Comparison of ENCODE assay signal across 9 cellular contexts in the genomic region with DNA sequence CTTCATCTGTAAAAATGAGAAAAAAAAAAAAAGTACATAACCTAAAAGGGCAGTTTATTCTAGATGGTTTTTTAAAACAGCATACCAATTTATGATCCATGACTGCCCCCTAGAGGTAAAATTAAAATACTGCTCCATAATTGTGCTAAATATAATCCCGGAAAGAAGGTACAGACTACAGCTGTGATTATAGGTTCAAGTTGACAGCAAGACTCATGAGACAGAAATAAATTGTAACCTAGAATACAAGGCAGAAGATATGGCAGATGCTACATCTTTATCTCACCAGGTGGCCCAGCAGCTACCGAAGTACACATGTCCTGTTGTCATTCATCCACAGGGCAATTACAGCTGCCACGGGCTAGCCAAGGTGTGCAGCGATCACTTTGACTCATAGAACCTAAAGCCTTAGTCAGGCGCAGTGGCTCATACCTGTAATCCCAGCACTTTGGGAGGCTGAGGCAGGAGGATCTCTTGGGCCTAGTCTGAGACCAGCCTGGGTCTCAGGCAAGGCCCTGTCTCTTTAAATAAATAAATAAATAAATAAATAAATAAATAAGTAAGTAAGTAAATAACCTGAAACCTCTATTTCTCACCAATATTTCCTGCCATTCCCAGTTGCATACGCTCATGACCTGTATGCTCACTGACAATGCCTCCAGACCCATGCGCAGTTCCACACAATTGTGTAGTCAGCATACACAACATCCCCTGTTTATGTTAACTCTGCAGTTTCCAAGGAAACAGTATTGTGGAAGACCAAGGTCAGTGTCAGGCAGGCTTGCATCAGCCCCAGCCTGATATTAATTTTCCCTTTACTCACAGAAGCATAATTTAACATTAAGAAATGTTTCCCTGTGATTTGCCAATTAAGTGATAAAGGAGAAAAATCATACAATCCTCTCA. TPM values are rescaled to one million over a fixed set of nuclear protein-coding genes. Genes with fewer than 3 reads are reported as not detected.
DNase-seq lines count a peak whose midpoint lies in the region; ATAC-seq and TF ChIP-seq lines count a peak whose summit lies in the region.
"Had no signal": no experiment of that assay in that cellular context is flagged by ENCODE, and none has a peak within 500 bp of the region (broad histone marks: within the 10 kb centered on the region; RNA-seq: fewer than 3 reads in every experiment).

No MANE protein-coding gene starts in this region.

- no peaks in the 10 kb centered on the region for H3K36me3 Mint-ChIP-seq in activated CD4-positive, alpha-beta T cell treated with anti-CD3 and anti-CD28 coated beads for 36 hours (ENCODE audit: low read depth)
- H3K36me3 Mint-ChIP-seq in nephron (ENCODE audit: low read depth), result no peaks in the 10 kb centered on the region
- H3K36me3 Mint-ChIP-seq in activated T-helper 1 cell treated with anti-CD3 and anti-CD28 coated beads, Interleukin-12 subunit alpha, Interleukin-12 subunit beta, Interleukin-2, Interleukin-4 antibody, amounts not matched to agents 30 ng/mL and 10 ng/mL and 1 ng/mL, durations not matched to agents 14 hours and 24 hours and 36 hours (ENCODE audit: low read depth), result no peaks in the 10 kb centered on the region
- H3K36me3 Mint-ChIP-seq: CD8-positive, alpha-beta memory T cell had no signal

- no peaks in the 10 kb centered on the region for H3K9me3 Mint-ChIP-seq in activated CD4-positive, alpha-beta T cell treated with anti-CD3 and anti-CD28 coated beads for 36 hours (ENCODE audit: low read depth)
- no peaks in the 10 kb centered on the region for H3K9me3 Mint-ChIP-seq in nephron
- H3K9me3 Mint-ChIP-seq in activated T-helper 1 cell treated with anti-CD3 and anti-CD28 coated beads, Interleukin-12 subunit alpha, Interleukin-12 subunit beta, Interleukin-2, Interleukin-4 antibody, amounts not matched to agents 30 ng/mL and 10 ng/mL and 1 ng/mL, durations not matched to agents 14 hours and 24 hours and 36 hours, result no peaks in the 10 kb centered on the region
- H3K9me3 Mint-ChIP-seq: CD8-positive, alpha-beta memory T cell had no signal

- H3K27me3 ChIP-seq in esophagus muscularis mucosa, result peaks cover 0 to 35% (median 0%) of the 10 kb centered on the region in 4 donors

- no peak for DNase-seq in activated CD4-positive, alpha-beta T cell treated with anti-CD3 and anti-CD28 coated beads for 36 hours
- DNase-seq in activated CD4-positive, alpha-beta T cell treated with anti-CD3 and anti-CD28 coated beads, Interleukin-2, amount 50 U/mL, for 48 hours, result no peak
- DNase-seq in NCI-H1105 treated with DMSO at 0.1 percent for 48 hours (lab: John Stamatoyannopoulos, UW) (peak; percentile 72), SK-N-DZ (ENCODE audit: low spot score) (peak; percentile 57), esophagus muscularis mucosa (ENCODE audit: extremely low spot score) (no peak)
- no peak for DNase-seq in effector CD4-positive, alpha-beta T cell
- no peak for DNase-seq in activated T-helper 1 cell treated with anti-CD3 and anti-CD28 coated beads, Interleukin-12 subunit alpha, Interleukin-12 subunit beta, Interleukin-2, Interleukin-4 antibody, amounts not matched to agents 30 ng/mL and 10 ng/mL and 1 ng/mL, durations not matched to agents 14 hours and 24 hours and 36 hours (ENCODE audit: low spot score)

- H3K9me3 ChIP-seq in esophagus muscularis mucosa, result no peaks in the 10 kb centered on the region

- ATAC-seq in activated CD4-positive, alpha-beta T cell treated with anti-CD3 and anti-CD28 coated beads for 36 hours, result peak; percentile 73

- intact Hi-C loops in activated CD4-positive, alpha-beta T cell treated with anti-CD3 and anti-CD28 coated beads for 36 hours (cut with DNase I, micrococcal nuclease), result loop anchor here (1.0 to 10.0 kb wide), 6 partner anchors 48 to 616 kb away; a partner anchor contains a TSS
- intact Hi-C loops in esophagus muscularis mucosa (cut with DNase I), result loop anchor here (5.0 kb wide), 1 partner anchor 68 kb away; no protein-coding TSS in a partner anchor
- intact Hi-C loops in activated T-helper 1 cell treated with anti-CD3 and anti-CD28 coated beads, Interleukin-12 subunit alpha, Interleukin-12 subunit beta, Interleukin-2, Interleukin-4 antibody, amounts not matched to agents 30 ng/mL and 10 ng/mL and 1 ng/mL, durations not matched to agents 14 hours and 24 hours and 36 hours (cut with micrococcal nuclease), result loop anchor here (1.0 to 10.0 kb wide), 5 partner anchors 48 to 316 kb away; a partner anchor contains a TSS

- CTCF ChIA-PET in activated CD4-positive, alpha-beta T cell treated with anti-CD3 and anti-CD28 coated beads for 36 hours (lab: Charles Lee), result interaction anchor here (0.6 to 3.7 kb wide), 27 partner anchors 9 to 1377 kb away, joined by 3 to 29 read pairs (median 4); a partner anchor contains a TSS

- TF ChIP-seq POLR2A in esophagus muscularis mucosa (IDR thresholded peaks at IDR 0.05; ENCODE audit: low read depth), result no peak

- WGBS in esophagus muscularis mucosa, result 50% methylated on average over 7 of the region's 7 CpGs

- TF ChIP-seq CTCF in esophagus muscularis mucosa (IDR thresholded peaks at IDR 0.05) (peak; percentile 66 to 79 (median 76)), nephron (IDR thresholded peaks at IDR 0.05; ENCODE audit: unreplicated experiment in 3 of 3) (peak; percentile 62 to 80 (median 72))

- H3K4me3 ChIP-seq in esophagus muscularis mucosa, result no peak overlapping the region

- no peaks in the 10 kb centered on the region for H3K36me3 ChIP-seq in esophagus muscularis mucosa

- peaks cover 38% of the 10 kb centered on the region for H3K27me3 Mint-ChIP-seq in activated CD4-positive, alpha-beta T cell treated with anti-CD3 and anti-CD28 coated beads for 36 hours
- H3K27me3 Mint-ChIP-seq in nephron (ENCODE audit: low read depth), result peaks cover 74% of the 10 kb centered on the region
- peaks cover 55% of the 10 kb centered on the region for H3K27me3 Mint-ChIP-seq in activated T-helper 1 cell treated with anti-CD3 and anti-CD28 coated beads, Interleukin-12 subunit alpha, Interleukin-12 subunit beta, Interleukin-2, Interleukin-4 antibody, amounts not matched to agents 30 ng/mL and 10 ng/mL and 1 ng/mL, durations not matched to agents 14 hours and 24 hours and 36 hours (ENCODE audit: insufficient read depth)

- no peaks in the 10 kb centered on the region for H3K4me1 Mint-ChIP-seq in activated CD4-positive, alpha-beta T cell treated with anti-CD3 and anti-CD28 coated beads for 36 hours
- no peaks in the 10 kb centered on the region for H3K4me1 Mint-ChIP-seq in nephron
- H3K4me1 Mint-ChIP-seq in activated T-helper 1 cell treated with anti-CD3 and anti-CD28 coated beads, Interleukin-12 subunit alpha, Interleukin-12 subunit beta, Interleukin-2, Interleukin-4 antibody, amounts not matched to agents 30 ng/mL and 10 ng/mL and 1 ng/mL, durations not matched to agents 14 hours and 24 hours and 36 hours (ENCODE audit: low read depth), result no peaks in the 10 kb centered on the region
- H3K4me1 Mint-ChIP-seq: CD8-positive, alpha-beta memory T cell had no signal

- no peak overlapping the region for H3K27ac ChIP-seq in esophagus muscularis mucosa (replicated peaks in 1 of 4)

- no peak overlapping the region for H3K27ac Mint-ChIP-seq in activated CD4-positive, alpha-beta T cell treated with anti-CD3 and anti-CD28 coated beads for 36 hours
- H3K27ac Mint-ChIP-seq in nephron, result no peak overlapping the region
- H3K27ac Mint-ChIP-seq in activated T-helper 1 cell treated with anti-CD3 and anti-CD28 coated beads, Interleukin-12 subunit alpha, Interleukin-12 subunit beta, Interleukin-2, Interleukin-4 antibody, amounts not matched to agents 30 ng/mL and 10 ng/mL and 1 ng/mL, durations not matched to agents 14 hours and 24 hours and 36 hours, result no peak overlapping the region
- H3K27ac Mint-ChIP-seq: CD8-positive, alpha-beta memory T cell had no signal

- no peak for TF ChIP-seq EP300 in esophagus muscularis mucosa (IDR thresholded peaks at IDR 0.05)

- POLR2A ChIA-PET in activated CD4-positive, alpha-beta T cell treated with anti-CD3 and anti-CD28 coated beads for 36 hours (lab: Charles Lee), result interaction anchor here (0.7 kb wide), 1 partner anchor 152 kb away, joined by 4 read pairs; no protein-coding TSS in a partner anchor

- peaks cover 0 to 3% (median 0%) of the 10 kb centered on the region in 4 donors for H3K4me1 ChIP-seq in esophagus muscularis mucosa

- no peak overlapping the region for H3K4me3 Mint-ChIP-seq in activated CD4-positive, alpha-beta T cell treated with anti-CD3 and anti-CD28 coated beads for 36 hours
- H3K4me3 Mint-ChIP-seq in nephron, result no peak overlapping the region
- H3K4me3 Mint-ChIP-seq in activated T-helper 1 cell treated with anti-CD3 and anti-CD28 coated beads, Interleukin-12 subunit alpha, Interleukin-12 subunit beta, Interleukin-2, Interleukin-4 antibody, amounts not matched to agents 30 ng/mL and 10 ng/mL and 1 ng/mL, durations not matched to agents 14 hours and 24 hours and 36 hours, result no peak overlapping the region
- H3K4me3 Mint-ChIP-seq: CD8-positive, alpha-beta memory T cell had no signal

RNA-seq across cellular contexts. Expression of a gene that starts 18.3 kb away (rescaled TPM):
- total RNA-seq in activated CD4-positive, alpha-beta T cell treated with anti-CD3 and anti-CD28 coated beads for 36 hours, result 10 to 100 TPM; 55.3 to 70.4 TPM
- polyA plus RNA-seq in SK-N-DZ (2014; cell fraction: cytosol; rRNA removed), result 48.3 and 50.1 TPM in 2 replicates
- 46.0 and 52.9 TPM in 2 replicates for polyA plus RNA-seq in SK-N-DZ (2014; cell fraction: nucleus; rRNA removed)
- total RNA-seq in esophagus muscularis mucosa, result 10 to 100 TPM; 30.3 to 42.0 (median 37.9) TPM
- 68.1 and 75.0 TPM in 2 replicates for total RNA-seq in activated T-helper 1 cell treated with anti-CD3 and anti-CD28 coated beads, Interleukin-12 subunit alpha, Interleukin-12 subunit beta, Interleukin-2, Interleukin-4 antibody, amounts not matched to agents 30 ng/mL and 10 ng/mL and 1 ng/mL, durations not matched to agents 14 hours and 24 hours and 36 hours

RNA-seq across cellular contexts. Expression of a gene that starts 29.1 kb away (rescaled TPM):
- total RNA-seq in activated CD4-positive, alpha-beta T cell treated with anti-CD3 and anti-CD28 coated beads for 36 hours, result 1 to 10 TPM in 1 of 2 experiments, under 1 TPM in 1; 0.94 to 1.1 TPM
- polyA plus RNA-seq in SK-N-DZ (2014; cell fraction: cytosol; rRNA removed), result 0.14 and 0.59 TPM in 2 replicates
- polyA plus RNA-seq in SK-N-DZ (2014; cell fraction: nucleus; rRNA removed), result 0.05 and 0.17 TPM in 2 replicates
- total RNA-seq in esophagus muscularis mucosa, result under 1 TPM in 2 of 4 donors, not detected in 2; 0.13 to 0.33 TPM
- total RNA-seq in activated T-helper 1 cell treated with anti-CD3 and anti-CD28 coated beads, Interleukin-12 subunit alpha, Interleukin-12 subunit beta, Interleukin-2, Interleukin-4 antibody, amounts not matched to agents 30 ng/mL and 10 ng/mL and 1 ng/mL, durations not matched to agents 14 hours and 24 hours and 36 hours, result 0.69 and 0.75 TPM in 2 replicates

RNA-seq across cellular contexts. Expression of a gene that starts 48.4 kb away (rescaled TPM):
- total RNA-seq in activated CD4-positive, alpha-beta T cell treated with anti-CD3 and anti-CD28 coated beads for 36 hours, result under 1 TPM in 1 of 2 experiments, not detected in 1; 0.21 TPM
- polyA plus RNA-seq in SK-N-DZ (2014; cell fraction: cytosol; rRNA removed), result 0.22 and 0.23 TPM in 2 replicates
- not detected in 2 replicates for polyA plus RNA-seq in SK-N-DZ (2014; cell fraction: nucleus; rRNA removed)
- under 1 TPM in 1 of 4 donors, not detected in 3; 0.26 TPM for total RNA-seq in esophagus muscularis mucosa
- total RNA-seq in activated T-helper 1 cell treated with anti-CD3 and anti-CD28 coated beads, Interleukin-12 subunit alpha, Interleukin-12 subunit beta, Interleukin-2, Interleukin-4 antibody, amounts not matched to agents 30 ng/mL and 10 ng/mL and 1 ng/mL, durations not matched to agents 14 hours and 24 hours and 36 hours, result 2.8 TPM in 2 replicates
- total RNA-seq: CD8-positive, alpha-beta memory T cell had no signal
- polyA plus RNA-seq: CD8-positive, alpha-beta memory T cell had no signal

RNA-seq across cellular contexts. Expression of a gene that starts 50.8 kb away (rescaled TPM):
- 1 to 10 TPM in 1 of 2 experiments, under 1 TPM in 1; 0.49 to 1.5 TPM for total RNA-seq in activated CD4-positive, alpha-beta T cell treated with anti-CD3 and anti-CD28 coated beads for 36 hours
- polyA plus RNA-seq in SK-N-DZ (2014; cell fraction: cytosol; rRNA removed), result 0.07 and 0.52 TPM in 2 replicates
- polyA plus RNA-seq in SK-N-DZ (2014; cell fraction: nucleus; rRNA removed), result 0.32 TPM in 1 of 2 replicates, not detected in the other
- 1 to 10 TPM in 1 of 4 donors, under 1 TPM in 3; 0.65 to 1.4 (median 0.83) TPM for total RNA-seq in esophagus muscularis mucosa
- total RNA-seq in activated T-helper 1 cell treated with anti-CD3 and anti-CD28 coated beads, Interleukin-12 subunit alpha, Interleukin-12 subunit beta, Interleukin-2, Interleukin-4 antibody, amounts not matched to agents 30 ng/mL and 10 ng/mL and 1 ng/mL, durations not matched to agents 14 hours and 24 hours and 36 hours, result 1.6 and 1.7 TPM in 2 replicates
- polyA plus RNA-seq: CD8-positive, alpha-beta memory T cell had no signal

Comparison
In these comparisons a context has a peak if more than half of its experiments do, and no peak if none do; other contexts are left out.
1. DNase-seq: peak in NCI-H1105 treated with DMSO at 0.1 percent for 48 hours (single experiment) and SK-N-DZ (single experiment); none in activated CD4-positive, alpha-beta T cell treated with anti-CD3 and anti-CD28 coated beads for 36 hours (single experiment), activated CD4-positive, alpha-beta T cell treated with anti-CD3 and anti-CD28 coated beads, Interleukin-2, amount 50 U/mL, for 48 hours (0 of 2), esophagus muscularis mucosa (single experiment), effector CD4-positive, alpha-beta T cell (single experiment) and activated T-helper 1 cell treated with anti-CD3 and anti-CD28 coated beads, Interleukin-12 subunit alpha, Interleukin-12 subunit beta, Interleukin-2, Interleukin-4 antibody, amounts not matched to agents 30 ng/mL and 10 ng/mL and 1 ng/mL, durations not matched to agents 14 hours and 24 hours and 36 hours (single experiment).